ENCODE assay signal across 8 cellular contexts in the genomic region with DNA sequence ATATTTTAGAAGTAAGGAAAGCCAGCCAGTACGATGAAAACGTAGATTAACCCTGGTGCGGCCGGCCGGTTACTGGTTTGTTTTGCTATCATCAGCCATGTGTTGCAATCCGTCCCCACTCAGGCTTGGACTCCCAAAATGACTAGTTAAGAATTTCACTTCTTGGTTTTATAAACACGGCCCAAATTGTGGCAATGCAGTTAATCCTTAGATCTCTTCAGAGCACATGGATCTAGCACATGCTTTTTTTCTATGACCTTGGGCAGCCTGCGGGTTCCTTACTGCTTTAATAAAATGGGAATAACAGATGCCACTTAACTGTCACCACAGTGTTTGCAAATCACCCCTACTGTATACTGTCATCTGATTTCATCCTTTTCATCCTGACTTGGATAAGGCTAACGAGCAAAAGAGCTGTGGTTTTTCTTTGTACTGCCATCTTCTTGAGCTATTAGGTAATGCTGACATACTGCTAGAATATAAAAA. TPM values are rescaled to one million over a fixed set of nuclear protein-coding genes. Genes with fewer than 3 reads are reported as not detected.
DNase-seq lines count a peak whose midpoint lies in the region; ATAC-seq and TF ChIP-seq lines count a peak whose summit lies in the region.

No MANE protein-coding gene starts in this region.

- TF ChIP-seq RAD21 in HCT116 (IDR thresholded peaks at IDR 0.05; ENCODE audit: low read depth) (no peak), SK-N-SH (IDR thresholded peaks at IDR 0.05; ENCODE audit: low read length) (peak; percentile 30; the same call in 1 of the 2 replicates)

- no peak overlapping the region for H2AFZ ChIP-seq in HCT116 (ENCODE audit: low read depth, low read length, poor library complexity, severe bottlenecking)
- no peak overlapping the region; the same call in 1 of the 2 replicates for H2AFZ ChIP-seq in SK-N-SH (ENCODE audit: low read depth)

- intact Hi-C loops in HCT116 (cut with micrococcal nuclease) = no loop called here

- H3K9me3 Mint-ChIP-seq in natural killer cell treated with Interleukin-12 subunit alpha and Interleukin-12 subunit beta and Interleukin-15 and Interleukin-18, amount 100 ng/mL, for 72 hours = no peaks in the 10 kb centered on the region

- peak overlapping the region; percentile 91 for H3K4me3 Mint-ChIP-seq in natural killer cell treated with Interleukin-12 subunit alpha and Interleukin-12 subunit beta and Interleukin-15 and Interleukin-18, amount 100 ng/mL, for 72 hours

- no peak for TF ChIP-seq POLR2A in HCT116 (IDR thresholded peaks at IDR 0.05; ENCODE audit: borderline replicate concordance, extremely low read depth, insufficient read depth, insufficient read length)

- H3K79me2 ChIP-seq in HCT116 (ENCODE audit: insufficient read depth, low read length) = peaks cover 62% of the 10 kb centered on the region
- peaks cover 63% of the 10 kb centered on the region for H3K79me2 ChIP-seq in SK-N-SH (ENCODE audit: insufficient read depth)

- H3K27ac ChIP-seq in HCT116 (ENCODE audit: low read depth, low read length) (no peak overlapping the region), SK-N-SH (ENCODE audit: low read depth in 2 of 2, low read length in 1 of 2) (peak overlapping the region; percentile 85 to 93), epithelial cell of prostate (peak overlapping the region; percentile 87)

- POLR2A ChIA-PET in HCT116 (lab: Charles Lee) = interaction anchor here (1.0 kb wide), 1 partner anchor 13 kb away, joined by 3 read pairs; no protein-coding TSS in a partner anchor
- POLR2A ChIA-PET in SK-N-SH (lab: Yijun Ruan, JAX) = interaction anchor here (0.9 to 1.2 kb wide), 3 partner anchors 45 to 141 kb away, joined by 3 to 6 read pairs (median 3); a partner anchor contains a TSS

- H3K4me1 ChIP-seq in HCT116 (ENCODE audit: control insufficient read depth in 1 of 2, insufficient read depth in 2 of 2, low read length in 2 of 2) (peaks cover 5 to 21% of the 10 kb centered on the region in 2 experiments; a peak in 3 of 4 replicates), SK-N-SH (ENCODE audit: control insufficient read depth in 1 of 2, insufficient read depth in 2 of 2, low read depth in 1 of 2, low read length in 1 of 2) (peaks cover 5 to 12% of the 10 kb centered on the region in 2 experiments; a peak in 3 of 4 replicates)

- peak overlapping the region; percentile 86 for H3K4me2 ChIP-seq in HCT116 (ENCODE audit: low read length)
- peak overlapping the region; percentile 95 for H3K4me2 ChIP-seq in SK-N-SH

- no peaks in the 10 kb centered on the region for H3K36me3 ChIP-seq in HCT116 (ENCODE audit: control insufficient read depth in 1 of 2, insufficient read depth in 2 of 2, low read length in 2 of 2)
- peaks cover 6 to 9% of the 10 kb centered on the region in 2 experiments for H3K36me3 ChIP-seq in SK-N-SH (replicated peaks in 1 of 2; ENCODE audit: control insufficient read depth in 1 of 2, insufficient read depth in 2 of 2, low read length in 1 of 2)

- no peaks in the 10 kb centered on the region for H3K36me3 Mint-ChIP-seq in natural killer cell treated with Interleukin-12 subunit alpha and Interleukin-12 subunit beta and Interleukin-15 and Interleukin-18, amount 100 ng/mL, for 72 hours

- H3K9me3 ChIP-seq in HCT116 (ENCODE audit: control insufficient read depth in 1 of 2, insufficient read depth in 1 of 2, low read depth in 1 of 2, low read length in 2 of 2) (no peaks in the 10 kb centered on the region), SK-N-SH (no peaks in the 10 kb centered on the region)

- BruUV-seq in HCT116 (replicated peaks; lab: Mats Ljungman, UMichigan) = TSS peak; percentile 52

- H3K4me3 ChIP-seq in HCT116 (replicated peaks in 1 of 2; ENCODE audit: low read depth in 1 of 2, low read length in 2 of 2) = peak overlapping the region; percentile 76 to 91
- H3K4me3 ChIP-seq in SK-N-SH (ENCODE audit: low read depth in 2 of 2, low read length in 1 of 2) = peak overlapping the region; percentile 90 to 98

- peak overlapping the region; percentile 92 for H3K9ac ChIP-seq in HCT116 (ENCODE audit: low read length)
- peak overlapping the region; percentile 97 for H3K9ac ChIP-seq in SK-N-SH

- RAD21 ChIA-PET in HCT116 (lab: Charles Lee; ENCODE audit: low non-redundant PET in 1 of 2, low total read pairs in 2 of 2, uncharacterized antibody in 2 of 2, unreplicated experiment in 2 of 2) = no interaction called here

- TF ChIP-seq EP300 in SK-N-SH (IDR thresholded peaks at IDR 0.05; ENCODE audit: borderline replicate concordance in 1 of 2, low read depth in 1 of 2, low read length in 1 of 2) = no peak

- WGBS in SK-N-SH (ENCODE audit: low lambda C conversion rate) = 6% methylated on average over 9 of the region's 9 CpGs

- no peak for TF ChIP-seq CTCF in HCT116 (IDR thresholded peaks at IDR 0.05 in 2 of 3, conservative IDR thresholded peaks at IDR 0.05 in 1 of 3; ENCODE audit: borderline replicate concordance in 1 of 3, insufficient read depth in 1 of 3, low read depth in 2 of 3, low read length in 2 of 3)
- TF ChIP-seq CTCF in SK-N-SH (IDR thresholded peaks at IDR 0.05) = peak; percentile 38

- H3K4me1 Mint-ChIP-seq in natural killer cell treated with Interleukin-12 subunit alpha and Interleukin-12 subunit beta and Interleukin-15 and Interleukin-18, amount 100 ng/mL, for 72 hours (ENCODE audit: low read depth in 2 of 2) = peaks cover 27 to 50% of the 10 kb centered on the region in 2 donors

- H4K20me1 ChIP-seq in HCT116 (ENCODE audit: insufficient read depth) (no peaks in the 10 kb centered on the region), SK-N-SH (ENCODE audit: insufficient read depth) (peaks cover 54% of the 10 kb centered on the region)

- no peaks in the 10 kb centered on the region for H3K27me3 ChIP-seq in HCT116 (ENCODE audit: insufficient read depth, low read length)
- no peaks in the 10 kb centered on the region for H3K27me3 ChIP-seq in SK-N-SH (ENCODE audit: insufficient read depth)

- H3F3A ChIP-seq in SK-N-SH (replicated peaks; ENCODE audit: insufficient read depth) = peaks cover 7% of the 10 kb centered on the region

- no peak for ATAC-seq in HCT116
- no peak for ATAC-seq in natural killer cell treated with Interleukin-12 subunit alpha and Interleukin-12 subunit beta and Interleukin-15 and Interleukin-18, amount 100 ng/mL, for 72 hours
- ATAC-seq in GM21447 (IDR thresholded peaks at IDR 0.05; ENCODE audit: unreplicated experiment) = no peak
- no peak for ATAC-seq in GM18867 (IDR thresholded peaks at IDR 0.05; ENCODE audit: unreplicated experiment)

- H3K27ac Mint-ChIP-seq in natural killer cell treated with Interleukin-12 subunit alpha and Interleukin-12 subunit beta and Interleukin-15 and Interleukin-18, amount 100 ng/mL, for 72 hours = peak overlapping the region; percentile 71 to 87

- H3K27me3 Mint-ChIP-seq in natural killer cell treated with Interleukin-12 subunit alpha and Interleukin-12 subunit beta and Interleukin-15 and Interleukin-18, amount 100 ng/mL, for 72 hours = no peaks in the 10 kb centered on the region

- CTCF ChIA-PET in HCT116 (lab: Charles Lee) = no interaction called here
- CTCF ChIA-PET in SK-N-SH (lab: Yijun Ruan, JAX) = interaction anchor here (0.6 to 3.9 kb wide), 20 partner anchors 9 to 150 kb away, joined by 3 to 35 read pairs (median 3); a partner anchor contains a TSS

- DNase-seq in CD1c-positive myeloid dendritic cell (ENCODE audit: extremely low spot score) = peak; percentile 90
- no peak for DNase-seq in HCT116 (ENCODE audit: low read depth, low spot score)
- peak; percentile 43 for DNase-seq in SK-N-SH
- no peak for DNase-seq in epithelial cell of prostate (ENCODE audit: low read depth, low spot score)
- DNase-seq in natural killer cell treated with Interleukin-12 subunit alpha and Interleukin-12 subunit beta and Interleukin-15 and Interleukin-18, amount 100 ng/mL, for 72 hours (ENCODE audit: low spot score) = no peak
- DNase-seq in ecto neural progenitor cell (ENCODE audit: low spot score) = no peak

- H3K9me2 ChIP-seq in HCT116 (ENCODE audit: insufficient read depth) = no peaks in the 10 kb centered on the region
- H3K9me2 ChIP-seq in SK-N-SH = no peaks in the 10 kb centered on the region

TF ChIP-seq in HCT116, 20 proteins besides CTCF, POLR2A, EP300 and RAD21 (continues in another document):
- TF ChIP-seq ZNF274 (IDR thresholded peaks at IDR 0.05; ENCODE audit: low read depth, low read length) = no peak

TF ChIP-seq in SK-N-SH, 30 proteins besides CTCF, POLR2A, EP300 and RAD21:
- peak; percentile 93 for TF ChIP-seq MXI1 (IDR thresholded peaks at IDR 0.05; ENCODE audit: low read depth, low read length)
- TF ChIP-seq NRF1 (IDR thresholded peaks at IDR 0.05; ENCODE audit: low read depth, low read length) = no peak
TF ChIP-seq in SK-N-SH: peak in this region for 1.

RNA-seq across cellular contexts. Expression of a gene that starts 1.5 kb away (rescaled TPM):
- total RNA-seq in HCT116 (2021; ENCODE audit: unreplicated experiment) = 37.8 TPM
- 22.8 and 26.1 TPM in 2 replicates for polyA plus RNA-seq in HCT116 (2012)
- polyA plus RNA-seq in SK-N-SH (2012; rRNA removed) = 25.5 and 40.0 TPM in 2 replicates
- polyA plus RNA-seq in SK-N-SH (2012; cell fraction: cytosol; rRNA removed) = 41.1 and 41.8 TPM in 2 replicates
- 25.1 and 27.1 TPM in 2 replicates for polyA plus RNA-seq in SK-N-SH (2012; cell fraction: nucleus; rRNA removed)
- total RNA-seq in natural killer cell treated with Interleukin-12 subunit alpha and Interleukin-12 subunit beta and Interleukin-15 and Interleukin-18, amount 100 ng/mL, for 72 hours = 10 to 100 TPM; 24.2 to 24.4 TPM

Comparison
In these comparisons a context has a peak if more than half of its experiments do, and no peak if none do; other contexts are left out.
1. DNase-seq: peak in CD1c-positive myeloid dendritic cell (single experiment) and SK-N-SH (single experiment); none in HCT116 (single experiment), epithelial cell of prostate (single experiment), natural killer cell treated with Interleukin-12 subunit alpha and Interleukin-12 subunit beta and Interleukin-15 and Interleukin-18, amount 100 ng/mL, for 72 hours (single experiment) and ecto neural progenitor cell (single experiment).